In genomic region chr17:58238147-58238634, GRCh38 we compare ENCODE assay signal across 26 cellular contexts. TPM values are rescaled to one million over a fixed set of nuclear protein-coding genes. Genes with fewer than 3 reads are reported as not detected.
"Had no signal": no experiment of that assay in that cellular context is flagged by ENCODE, and none has a peak within 500 bp of the region (broad histone marks: within the 10 kb centered on the region; RNA-seq: fewer than 3 reads in every experiment).

TSS of gene LPO (plus strand) at chr17:58238584. CDS start at chr17:58242980, 4,396 bp downstream.

- H3K4me1 Mint-ChIP-seq: central memory CD8-positive, alpha-beta T cell; natural killer cell; WTC11 had no signal

- H3K4me3 ChIP-seq: adrenal gland, colonic mucosa, dorsolateral prefrontal cortex, esophagus squamous epithelium, gastrocnemius medialis, pancreas, psoas muscle, right atrium auricular region, tibial artery had no signal

- ATAC-seq: effector memory CD8-positive, alpha-beta T cell; gastrocnemius medialis; left ventricle myocardium superior; natural killer cell; pancreas; psoas muscle; stimulated activated naive CD8-positive, alpha-beta T cell treated with anti-CD3 and anti-CD28 coated beads, Interleukin-15, amount 100 ng/mL, for 72 hours; WTC11 had no signal

- DNase-seq: activated naive CD4-positive, alpha-beta T cell; activated T-cell treated with anti-CD3 and anti-CD28 coated beads, Interleukin-2, amount 50 U/mL, for 24 hours; colonic mucosa; dorsolateral prefrontal cortex; effector memory CD8-positive, alpha-beta T cell; esophagus squamous epithelium; gastrocnemius medialis; hypothalamus; left ventricle myocardium superior; midbrain; natural killer cell; pancreas; psoas muscle; stimulated activated CD4-positive, alpha-beta T cell treated with anti-CD3 and anti-CD28 coated beads, Interleukin-12 subunit alpha, Interleukin-12 subunit beta, amount 100 ng/mL, for 4 hours; stimulated activated naive CD8-positive, alpha-beta T cell treated with anti-CD3 and anti-CD28 coated beads, Interleukin-15, amount 100 ng/mL, for 72 hours; tibial artery had no signal

- H3K9me3 ChIP-seq: adrenal gland, colonic mucosa, esophagus squamous epithelium, gastrocnemius medialis, neutrophil, pancreas, psoas muscle, right atrium auricular region, tibial artery had no signal

- H3K4me1 ChIP-seq: adrenal gland, colonic mucosa, esophagus squamous epithelium, gastrocnemius medialis, pancreas, psoas muscle, right atrium auricular region, tibial artery had no signal

- H3K9me3 Mint-ChIP-seq: activated T-cell treated with anti-CD3 and anti-CD28 coated beads, Interleukin-2, amount 50 U/mL, for 24 hours; activated T-helper 2 cell treated with anti-CD3 and anti-CD28 coated beads, Interferon-gamma antibody, Interleukin-2, Interleukin-4, amounts not matched to agents 10 μg/mL and 5 μg/mL and 100 μg/mL, durations not matched to agents 14 hours and 24 hours and 36 hours; central memory CD8-positive, alpha-beta T cell; effector memory CD8-positive, alpha-beta T cell; natural killer cell; stimulated activated naive CD8-positive, alpha-beta T cell treated with anti-CD3 and anti-CD28 coated beads, Interleukin-15, amount 100 ng/mL, for 72 hours; WTC11 had no signal

- H3K4me3 Mint-ChIP-seq: activated naive CD8-positive, alpha-beta T cell; activated T-cell treated with anti-CD3 and anti-CD28 coated beads, Interleukin-2, amount 50 U/mL, for 24 hours; central memory CD8-positive, alpha-beta T cell; effector memory CD8-positive, alpha-beta T cell; natural killer cell; stimulated activated naive CD8-positive, alpha-beta T cell treated with anti-CD3 and anti-CD28 coated beads, Interleukin-15, amount 100 ng/mL, for 72 hours; WTC11 had no signal

- H3K27ac ChIP-seq: adrenal gland, colonic mucosa, dorsolateral prefrontal cortex, esophagus squamous epithelium, gastrocnemius medialis, neutrophil, pancreas, psoas muscle, right atrium auricular region, tibial artery had no signal

- H3K36me3 ChIP-seq: adrenal gland, colonic mucosa, esophagus squamous epithelium, gastrocnemius medialis, neutrophil, pancreas, right atrium auricular region, tibial artery had no signal

- H3K27ac Mint-ChIP-seq: activated naive CD8-positive, alpha-beta T cell; activated T-cell treated with anti-CD3 and anti-CD28 coated beads, Interleukin-2, amount 50 U/mL, for 24 hours; activated T-helper 2 cell treated with anti-CD3 and anti-CD28 coated beads, Interferon-gamma antibody, Interleukin-2, Interleukin-4, amounts not matched to agents 10 μg/mL and 5 μg/mL and 100 μg/mL, durations not matched to agents 14 hours and 24 hours and 36 hours; effector memory CD8-positive, alpha-beta T cell; natural killer cell; stimulated activated naive CD8-positive, alpha-beta T cell treated with anti-CD3 and anti-CD28 coated beads, Interleukin-15, amount 100 ng/mL, for 72 hours; WTC11 had no signal

- H3K36me3 Mint-ChIP-seq: activated naive CD8-positive, alpha-beta T cell; natural killer cell; WTC11 had no signal

- H3K27me3 ChIP-seq: adrenal gland, colonic mucosa, pancreas, right atrium auricular region had no signal

- FAIRE-seq: astrocyte, islet of Langerhans, pancreas had no signal

RNA-seq across cellular contexts. Expression of gene LPO, which starts in this region (rescaled TPM):
- total RNA-seq: activated T-helper 2 cell treated with anti-CD3 and anti-CD28 coated beads, Interferon-gamma antibody, Interleukin-2, Interleukin-4, amounts not matched to agents 10 μg/mL and 5 μg/mL and 100 μg/mL, durations not matched to agents 14 hours and 24 hours and 36 hours; adrenal gland; astrocyte; colonic mucosa; gastrocnemius medialis; left ventricle myocardium superior; natural killer cell; pancreas; psoas muscle; right atrium auricular region; ureter had no signal
